In the genomic region with DNA sequence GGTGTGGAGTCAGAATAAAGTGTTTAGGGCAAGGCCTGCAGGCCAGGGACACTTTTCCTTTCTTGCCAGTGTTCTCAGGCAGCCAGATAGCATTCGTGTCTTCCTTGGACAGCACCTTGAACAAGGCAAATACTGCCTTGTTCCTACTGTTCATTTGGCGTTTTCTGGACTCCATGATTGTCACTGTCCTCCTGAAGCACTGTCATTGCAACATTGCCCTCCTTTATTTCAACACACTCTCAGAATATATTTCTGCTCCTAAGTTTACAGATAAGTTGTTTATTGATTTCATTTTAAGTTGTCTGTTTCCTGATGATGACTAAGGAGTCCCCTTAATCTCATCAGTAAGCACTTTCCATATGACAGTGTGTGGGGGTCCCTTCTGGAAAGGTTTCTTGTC, we compare ENCODE assay signal across 18 cellular contexts.
"Had no signal": no experiment of that assay in that cellular context is flagged by ENCODE, and none has a peak within 500 bp of the region (broad histone marks: within the 10 kb centered on the region; RNA-seq: fewer than 3 reads in every experiment).

No MANE protein-coding gene starts in this region.

- H3K4me1 ChIP-seq: foreskin keratinocyte, upper lobe of right lung, vagina had no signal

- H3K9me3 ChIP-seq: mucosa of descending colon, tibial artery, upper lobe of right lung, vagina had no signal

- H3K27ac ChIP-seq: epithelial cell of prostate, foreskin keratinocyte, tibial artery, upper lobe of right lung, vagina had no signal

- H3K4me3 ChIP-seq: mucosa of descending colon, tibial artery, upper lobe of right lung, vagina had no signal

- DNase-seq: effector memory CD8-positive, alpha-beta T cell; foreskin keratinocyte; head of caudate nucleus; hippocampal formation; left colon; mammary epithelial cell; mucosa of descending colon; naive thymus-derived CD8-positive, alpha-beta T cell; posterior cingulate gyrus; right cardiac atrium; stimulated activated CD4-positive, alpha-beta T cell treated with anti-CD3 and anti-CD28 coated beads, Interleukin-4, amount 100 ng/mL, for 1 hour; stimulated activated CD8-positive, alpha-beta memory T cell treated with anti-CD3 and anti-CD28 coated beads, Interleukin-4, amount 100 ng/mL, for 48 hours; tibial artery; upper lobe of right lung had no signal

- ATAC-seq: effector memory CD8-positive, alpha-beta T cell; foreskin keratinocyte; left colon; mucosa of descending colon; naive thymus-derived CD8-positive, alpha-beta T cell; right cardiac atrium; stimulated activated memory B cell treated with anti-CD40 and anti-IgM and Interleukin-4, amounts not matched to agents 10 μg/mL and 1 μg/mL and 100 μg/mL, for 72 hours; upper lobe of right lung had no signal

- H3K27me3 ChIP-seq: foreskin keratinocyte, tibial artery, upper lobe of right lung, vagina had no signal

- FAIRE-seq: colon had no signal
